8 cellular contexts compared by ENCODE assay signal in the genomic region with DNA sequence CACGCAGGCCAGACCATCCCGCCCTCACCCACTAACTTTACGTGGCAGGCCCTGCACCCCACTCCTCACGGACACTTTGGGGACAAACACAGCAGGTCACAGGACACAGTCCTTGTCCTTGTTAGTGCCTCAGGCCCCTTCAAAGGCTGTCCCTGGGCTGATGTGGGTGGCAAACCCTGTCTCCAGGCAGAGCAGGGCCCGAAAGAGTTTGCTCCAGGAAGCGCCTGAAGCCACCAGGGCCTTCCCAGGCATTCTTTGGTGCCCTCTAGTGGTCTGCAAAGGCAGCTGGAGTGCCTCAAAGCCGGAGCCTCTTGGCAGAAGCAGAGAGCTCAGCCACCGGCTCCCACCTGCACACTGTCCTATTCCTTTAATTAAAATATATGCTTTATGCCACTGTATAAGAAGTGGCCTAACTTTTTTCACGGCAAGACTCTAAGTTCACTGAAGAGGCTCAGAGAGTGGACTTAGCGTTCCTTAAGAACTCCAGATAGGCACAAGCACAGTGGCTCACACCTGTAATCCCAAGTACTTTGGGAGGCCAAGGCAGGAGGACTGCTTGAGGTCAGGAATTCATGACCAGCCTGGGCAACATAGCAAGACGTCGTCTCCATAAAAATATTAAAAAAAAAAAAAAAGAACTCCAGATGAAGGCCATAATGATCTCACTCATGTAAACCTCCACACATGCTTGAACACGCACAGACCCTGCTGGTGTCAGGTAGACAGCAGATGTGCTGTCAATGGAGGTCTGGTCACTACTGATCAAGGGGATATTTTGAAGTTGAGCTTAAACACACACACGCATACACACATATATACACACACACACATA. TPM values are rescaled to one million over a fixed set of nuclear protein-coding genes. Genes with fewer than 3 reads are reported as not detected.
DNase-seq lines count a peak whose midpoint lies in the region; ATAC-seq and TF ChIP-seq lines count a peak whose summit lies in the region.

No MANE protein-coding gene starts in this region.

- peak; percentile 77 for ATAC-seq in Right ventricle myocardium inferior
- no peak for ATAC-seq in HG02884 (IDR thresholded peaks at IDR 0.05; ENCODE audit: unreplicated experiment)

- H3K9me3 Mint-ChIP-seq in activated naive CD8-positive, alpha-beta T cell treated with anti-CD3 and anti-CD28 coated beads for 36 hours = no peaks in the 10 kb centered on the region

- intact Hi-C loops in Right ventricle myocardium inferior (cut with DNase I) (loop anchor here (1.0 to 5.0 kb wide), 2 partner anchors 53 to 169 kb away; no protein-coding TSS in a partner anchor), posterior cingulate gyrus (cut with DNase I) (loop anchor here (1.0 kb wide), 1 partner anchor 169 kb away; no protein-coding TSS in a partner anchor)

- no peak overlapping the region for H3K27ac ChIP-seq in SU-DHL-6 (ENCODE audit: low read depth, low read length)
- H3K27ac ChIP-seq in tibial nerve = peak overlapping the region in 2 of 4 donors; percentile 18 to 58

- no peaks in the 10 kb centered on the region for H3K27me3 Mint-ChIP-seq in activated naive CD8-positive, alpha-beta T cell treated with anti-CD3 and anti-CD28 coated beads for 36 hours

- TF ChIP-seq EP300 in tibial nerve (IDR thresholded peaks at IDR 0.05) = peak in 1 of 2 donors; percentile 49

- H3K4me1 Mint-ChIP-seq in activated naive CD8-positive, alpha-beta T cell treated with anti-CD3 and anti-CD28 coated beads for 36 hours = peaks cover 24% of the 10 kb centered on the region

- TF ChIP-seq CTCF in LNCaP clone FGC (IDR thresholded peaks at IDR 0.05; ENCODE audit: control insufficient read depth, extremely low read depth, insufficient read depth) = peak; percentile 96
- TF ChIP-seq CTCF in SU-DHL-6 (IDR thresholded peaks at IDR 0.05; ENCODE audit: insufficient read depth, low read length, poor library complexity, severe bottlenecking) = peak; percentile 78
- peak; percentile 89 to 95 (median 92) for TF ChIP-seq CTCF in tibial nerve (IDR thresholded peaks at IDR 0.05)

- no peaks in the 10 kb centered on the region for H4K20me1 ChIP-seq in SU-DHL-6 (ENCODE audit: low read depth, low read length)

- H3K27ac Mint-ChIP-seq in activated naive CD8-positive, alpha-beta T cell treated with anti-CD3 and anti-CD28 coated beads for 36 hours = peak overlapping the region; percentile 42

- no peaks in the 10 kb centered on the region for H3K79me2 ChIP-seq in SU-DHL-6 (ENCODE audit: insufficient read depth, low read length)

- H3F3A ChIP-seq in SU-DHL-6 (ENCODE audit: insufficient read depth) = no peaks in the 10 kb centered on the region

- H3K4me2 ChIP-seq in SU-DHL-6 (ENCODE audit: low read depth, low read length, poor library complexity, severe bottlenecking) = no peak overlapping the region

- H3K9ac ChIP-seq in SU-DHL-6 (ENCODE audit: low read length) = no peak overlapping the region

- no peaks in the 10 kb centered on the region for H3K9me2 ChIP-seq in SU-DHL-6 (replicated peaks; ENCODE audit: insufficient read depth, low read length)

- H3K27me3 ChIP-seq in SU-DHL-6 (ENCODE audit: low read length) (no peaks in the 10 kb centered on the region), tibial nerve (no peaks in the 10 kb centered on the region)

- 43 to 46% methylated on average over 13 to 14 of the region's 14 CpGs for WGBS in tibial nerve, 2 donors

- DNase-seq in ELF-1 (ENCODE audit: low read depth, low spot score) (peak; percentile 85), LNCaP clone FGC (ENCODE audit: low read depth) (peak; percentile 67), Right ventricle myocardium inferior (ENCODE audit: missing footprints) (peak; percentile 82), posterior cingulate gyrus (peak; percentile 72 to 98 (median 84)), tibial nerve (ENCODE audit: low spot score in 2 of 2) (peak; percentile 65)
- DNase-seq in activated naive CD8-positive, alpha-beta T cell treated with anti-CD3 and anti-CD28 coated beads for 36 hours = peak; percentile 78

- peaks cover 5% of the 10 kb centered on the region for H3K36me3 Mint-ChIP-seq in activated naive CD8-positive, alpha-beta T cell treated with anti-CD3 and anti-CD28 coated beads for 36 hours

- no peak overlapping the region for H3K4me3 Mint-ChIP-seq in activated naive CD8-positive, alpha-beta T cell treated with anti-CD3 and anti-CD28 coated beads for 36 hours

- H3K4me1 ChIP-seq in tibial nerve = peaks cover 0 to 55% (median 5%) of the 10 kb centered on the region in 4 donors

- H3K9me3 ChIP-seq in SU-DHL-6 (ENCODE audit: insufficient read depth, low read length) (no peaks in the 10 kb centered on the region), tibial nerve (no peaks in the 10 kb centered on the region)

- H2AFZ ChIP-seq in SU-DHL-6 (ENCODE audit: low read depth, low read length, severe bottlenecking) = no peak overlapping the region

- H3K36me3 ChIP-seq in SU-DHL-6 (ENCODE audit: low read length) = no peaks in the 10 kb centered on the region
- H3K36me3 ChIP-seq in tibial nerve = peaks cover 4 to 77% (median 9%) of the 10 kb centered on the region in 3 donors

- H3K4me3 ChIP-seq in LNCaP clone FGC (ENCODE audit: low read depth, low read length) (no peak overlapping the region), SU-DHL-6 (ENCODE audit: insufficient read depth, low read length, poor library complexity, severe bottlenecking) (no peak overlapping the region), tibial nerve (no peak overlapping the region)

- no peak for TF ChIP-seq POLR2A in tibial nerve (IDR thresholded peaks at IDR 0.05)

RNA-seq across cellular contexts. Expression of gene TXN2, which starts 11.1 kb away (rescaled TPM):
- total RNA-seq in activated naive CD8-positive, alpha-beta T cell treated with anti-CD3 and anti-CD28 coated beads for 36 hours = 100 to 1,000 TPM; 112 to 113 TPM
- total RNA-seq in Right ventricle myocardium inferior (127 TPM), tibial nerve (10 to 100 TPM; 50.4 to 83.5 (median 68.0) TPM)

RNA-seq across cellular contexts. Expression of gene FOXRED2, which starts 36.5 kb away (rescaled TPM):
- 10 to 100 TPM; 26.0 to 28.4 TPM for total RNA-seq in activated naive CD8-positive, alpha-beta T cell treated with anti-CD3 and anti-CD28 coated beads for 36 hours
- 11.3 TPM for total RNA-seq in Right ventricle myocardium inferior
- total RNA-seq in tibial nerve = 10 to 100 TPM in 3 of 4 donors, 1 to 10 TPM in 1; 3.1 to 13.7 (median 13.1) TPM

RNA-seq across cellular contexts. Expression of gene EIF3D, which starts 58.6 kb away (rescaled TPM):
- total RNA-seq in activated naive CD8-positive, alpha-beta T cell treated with anti-CD3 and anti-CD28 coated beads for 36 hours = 100 to 1,000 TPM; 370 to 380 TPM
- total RNA-seq in Right ventricle myocardium inferior (67.1 TPM), tibial nerve (100 to 1,000 TPM; 200 to 272 (median 238) TPM)
